8 cellular contexts compared by ENCODE assay signal in the genomic region with DNA sequence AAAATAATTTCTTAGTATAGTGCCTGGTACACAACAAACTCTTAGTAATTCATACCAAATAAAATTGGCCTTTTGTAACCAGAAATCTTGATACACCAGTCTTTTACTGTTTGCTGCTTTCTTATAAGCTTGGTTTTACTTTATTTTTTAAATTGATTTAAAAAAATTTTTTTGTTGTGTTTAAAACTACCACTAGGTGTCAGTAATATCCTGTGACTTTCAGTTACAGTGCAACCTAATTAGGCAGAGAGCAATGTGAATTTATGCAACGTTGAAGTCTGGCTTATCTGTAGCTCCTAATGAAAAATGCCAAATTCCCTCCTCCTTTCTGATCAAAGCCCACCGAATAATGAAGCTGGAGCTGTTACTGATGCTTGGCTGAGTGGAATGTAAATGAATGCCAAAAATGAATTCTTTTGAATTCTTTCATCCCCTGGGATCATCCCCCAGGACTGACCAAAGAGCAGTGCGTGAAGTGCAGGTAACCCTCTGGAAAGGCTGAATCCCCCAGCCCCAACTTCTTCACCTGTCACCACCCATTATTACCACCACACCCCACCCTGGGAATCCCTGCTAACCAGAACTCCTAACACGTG. TPM values are rescaled to one million over a fixed set of nuclear protein-coding genes. Genes with fewer than 3 reads are reported as not detected.
A peak's percentile ranks its signal among the peaks of the same experiment; 100 is the strongest.
DNase-seq lines count a peak whose midpoint lies in the region; ATAC-seq, FAIRE-seq and TF ChIP-seq lines count a peak whose summit lies in the region.

No MANE protein-coding gene starts in this region.

- no peak overlapping the region for H4K91ac ChIP-seq in mesenchymal stem cell (ENCODE audit: low read length)

- H3K14ac ChIP-seq in mesenchymal stem cell (ENCODE audit: low read length in 2 of 2): no peak overlapping the region

- H3K36me3 ChIP-seq in bronchial epithelial cell (ENCODE audit: control insufficient read depth, insufficient read depth, low read length) (peaks cover 2% of the 10 kb centered on the region), mesenchymal stem cell (ENCODE audit: control insufficient read depth in 1 of 2, insufficient read depth in 2 of 2, low read depth in 1 of 2, low read length in 2 of 2) (peaks cover 0 to 51% of the 10 kb centered on the region in 2 experiments), MG63 (peaks cover 26% of the 10 kb centered on the region)

- H3K27ac ChIP-seq in mesenchymal stem cell (ENCODE audit: low read length, poor library complexity, severe bottlenecking): no peak overlapping the region

- peak overlapping the region; percentile 39 for H2AK5ac ChIP-seq in mesenchymal stem cell (ENCODE audit: low read length, severe bottlenecking)

- H3K9ac ChIP-seq in mesenchymal stem cell (ENCODE audit: low read length): peak overlapping the region; percentile 59

- H3K9me3 ChIP-seq in mesenchymal stem cell (ENCODE audit: control insufficient read depth, low read length): no peaks in the 10 kb centered on the region
- no peaks in the 10 kb centered on the region for H3K9me3 ChIP-seq in MG63

- no peak overlapping the region for H2BK15ac ChIP-seq in mesenchymal stem cell (ENCODE audit: low read depth, poor library complexity, severe bottlenecking)

- H3K4me2 ChIP-seq in mesenchymal stem cell (ENCODE audit: low read length, poor library complexity, severe bottlenecking): no peak overlapping the region

- no peak overlapping the region for H2BK5ac ChIP-seq in mesenchymal stem cell (ENCODE audit: low read depth, low read length, poor library complexity, severe bottlenecking)

- DNase-seq in AG08395 (ENCODE audit: low spot score): peak; percentile 54
- peak; percentile 48 for DNase-seq in GM13976 (ENCODE audit: low spot score)
- DNase-seq in NCI-H446 treated with DMSO at 0.1 percent for 48 hours (lab: John Stamatoyannopoulos, UW): peak; percentile 48
- DNase-seq in bronchial epithelial cell (ENCODE audit: low read depth): peak; percentile 66
- DNase-seq in mesenchymal stem cell: peak; percentile 60
- DNase-seq in occipital lobe (lab: John Stamatoyannopoulos, UW): no peak
- DNase-seq in MG63: no peak

- no peak for FAIRE-seq in bronchial epithelial cell (lab: Jason Lieb, UNC)

- H3K27me3 ChIP-seq in bronchial epithelial cell (ENCODE audit: control insufficient read depth, insufficient read depth, low read length) (no peaks in the 10 kb centered on the region), mesenchymal stem cell (ENCODE audit: control insufficient read depth in 1 of 2, insufficient read depth in 1 of 2, low read length in 2 of 2) (no peaks in the 10 kb centered on the region), MG63 (no peaks in the 10 kb centered on the region)

- no peak overlapping the region for H3K18ac ChIP-seq in mesenchymal stem cell (ENCODE audit: low read depth in 1 of 2, low read length in 2 of 2)

- H2BK12ac ChIP-seq in mesenchymal stem cell (ENCODE audit: low read length in 2 of 2): no peak overlapping the region

- no peak overlapping the region for H4K8ac ChIP-seq in mesenchymal stem cell (ENCODE audit: low read length)

- H2AFZ ChIP-seq in mesenchymal stem cell (ENCODE audit: low read depth, low read length): no peak overlapping the region

- H3K79me1 ChIP-seq in mesenchymal stem cell (replicated peaks; ENCODE audit: low read length, poor library complexity, severe bottlenecking): peaks cover 28% of the 10 kb centered on the region

- WGBS in mesenchymal stem cell: 40% methylated on average over 3 of the region's 4 CpGs

- ATAC-seq in GM18858 (IDR thresholded peaks at IDR 0.05; ENCODE audit: unreplicated experiment): no peak

- H3K4me3 ChIP-seq in bronchial epithelial cell (ENCODE audit: low read depth, low read length) (no peak overlapping the region), mesenchymal stem cell (ENCODE audit: insufficient read depth in 1 of 2, low read depth in 1 of 2, low read length in 2 of 2) (no peak overlapping the region), MG63 (no peak overlapping the region)

- peaks cover 9% of the 10 kb centered on the region for H3K4me1 ChIP-seq in mesenchymal stem cell (ENCODE audit: control insufficient read depth, insufficient read depth, low read depth, low read length)

- H2BK120ac ChIP-seq in mesenchymal stem cell (ENCODE audit: low read depth, low read length): no peak overlapping the region

- H3K4ac ChIP-seq in mesenchymal stem cell (ENCODE audit: low read depth in 1 of 2, low read length in 2 of 2): no peak overlapping the region

- TF ChIP-seq CTCF in GM13976 (IDR thresholded peaks at IDR 0.05; ENCODE audit: borderline replicate concordance, control extremely low read depth, extremely low read depth, insufficient read depth, missing control alignments): peak; percentile 11
- peak; percentile 20 for TF ChIP-seq CTCF in bronchial epithelial cell (IDR thresholded peaks at IDR 0.05; ENCODE audit: insufficient read depth, low read length, severe bottlenecking)

- in situ Hi-C loops in GM13976 (cut with MboI; ENCODE audit: low sequenced_read_pairs, unreplicated experiment): loop anchor here (10.0 kb wide), 1 partner anchor 361 kb away; no protein-coding TSS in a partner anchor

- H3K23ac ChIP-seq in mesenchymal stem cell (ENCODE audit: low read length in 2 of 2): no peak overlapping the region

RNA-seq across cellular contexts. Expression of gene ERCC4, which starts 3.8 kb away (rescaled TPM):
- total RNA-seq in bronchial epithelial cell: 3.9 and 5.5 TPM in 2 replicates
- polyA plus RNA-seq in mesenchymal stem cell (2013, experiment 1 of 2): 5.7 TPM
- polyA plus RNA-seq in mesenchymal stem cell (2013, experiment 2 of 2): 5.2 TPM
- total RNA-seq in occipital lobe: 15.4 TPM
- 4.8 and 12.4 TPM in 2 replicates for total RNA-seq in MG63 (2014; rRNA removed; shearing (Covaris generic); ENCODE audit: low replicate concordance)

Comparison
In these comparisons a context has a peak if more than half of its experiments do, and no peak if none do; other contexts are left out.
1. DNase-seq: peak in AG08395 (single experiment), GM13976 (single experiment), NCI-H446 treated with DMSO at 0.1 percent for 48 hours (single experiment), bronchial epithelial cell (single experiment) and mesenchymal stem cell (single experiment); none in occipital lobe (single experiment) and MG63 (single experiment).